15 cellular contexts compared by ENCODE assay signal in genomic region chr10:132861116-132861691, GRCh38.
A peak's percentile ranks its signal among the peaks of the same experiment; 100 is the strongest.
DNase-seq lines count a peak whose midpoint lies in the region; ATAC-seq and TF ChIP-seq lines count a peak whose summit lies in the region.
"Had no signal": no experiment of that assay in that cellular context is flagged by ENCODE, and none has a peak within 500 bp of the region (broad histone marks: within the 10 kb centered on the region; RNA-seq: fewer than 3 reads in every experiment).

No MANE protein-coding gene starts in this region.

- no peak overlapping the region for H3K27ac Mint-ChIP-seq in activated CD8-positive, alpha-beta memory T cell treated with anti-CD3 and anti-CD28 coated beads, Interleukin-2, amount 10 ng/mL, durations not matched to agents 7 days and 5 days
- H3K27ac Mint-ChIP-seq in endodermal cell, result no peak overlapping the region
- H3K27ac Mint-ChIP-seq: activated T-helper 2 cell treated with anti-CD3 and anti-CD28 coated beads, Interferon-gamma antibody, Interleukin-2, Interleukin-4, amounts not matched to agents 10 μg/mL and 5 μg/mL and 100 μg/mL, durations not matched to agents 14 hours and 24 hours and 36 hours; B cell; HFFc6; neural progenitor cell had no signal

- no peaks in the 10 kb centered on the region for H3K36me3 Mint-ChIP-seq in activated CD8-positive, alpha-beta memory T cell treated with anti-CD3 and anti-CD28 coated beads, Interleukin-2, amount 10 ng/mL, durations not matched to agents 7 days and 5 days
- no peaks in the 10 kb centered on the region for H3K36me3 Mint-ChIP-seq in endodermal cell (ENCODE audit: low read depth)
- H3K36me3 Mint-ChIP-seq: neural progenitor cell had no signal

- H3K79me1 ChIP-seq in neuronal stem cell (ENCODE audit: low read depth, low read length), result no peaks in the 10 kb centered on the region

- no peak overlapping the region for H3K4me3 Mint-ChIP-seq in activated CD8-positive, alpha-beta memory T cell treated with anti-CD3 and anti-CD28 coated beads, Interleukin-2, amount 10 ng/mL, durations not matched to agents 7 days and 5 days
- no peak overlapping the region for H3K4me3 Mint-ChIP-seq in endodermal cell
- H3K4me3 Mint-ChIP-seq: B cell, HFFc6, neural progenitor cell had no signal

- H3K4me1 Mint-ChIP-seq in activated CD8-positive, alpha-beta memory T cell treated with anti-CD3 and anti-CD28 coated beads, Interleukin-2, amount 10 ng/mL, durations not matched to agents 7 days and 5 days, result no peaks in the 10 kb centered on the region
- no peaks in the 10 kb centered on the region for H3K4me1 Mint-ChIP-seq in endodermal cell

- TF ChIP-seq CTCF in endodermal cell (conservative IDR thresholded peaks at IDR 0.05), result no peak

- H2BK15ac ChIP-seq in neuronal stem cell (ENCODE audit: low read length), result peak overlapping the region; percentile 81

- peak overlapping the region; percentile 22 for H2BK12ac ChIP-seq in neuronal stem cell (ENCODE audit: low read length)

- no peak overlapping the region for H4K8ac ChIP-seq in neuronal stem cell (ENCODE audit: low read depth, low read length)

- CTCF ChIA-PET in activated CD8-positive, alpha-beta memory T cell treated with anti-CD3 and anti-CD28 coated beads, Interleukin-2, amount 10 ng/mL, durations not matched to agents 7 days and 5 days (lab: Charles Lee), result no interaction called here

- no peak overlapping the region for H3K27ac ChIP-seq in BLaER1 treated with 17β-estradiol and CSF1 and Interleukin-3, amounts not matched to agents 10 nM and 100 nM
- H3K27ac ChIP-seq in endodermal cell (ENCODE audit: low read depth, low read length) (no peak overlapping the region), neuronal stem cell (replicated peaks; ENCODE audit: low read length) (no peak overlapping the region)
- H3K27ac ChIP-seq: neural progenitor cell had no signal

- H3K23ac ChIP-seq in neuronal stem cell (ENCODE audit: low read depth, low read length, poor library complexity), result no peak overlapping the region

- H3K9me3 Mint-ChIP-seq in activated CD8-positive, alpha-beta memory T cell treated with anti-CD3 and anti-CD28 coated beads, Interleukin-2, amount 10 ng/mL, durations not matched to agents 7 days and 5 days (ENCODE audit: low read depth), result no peaks in the 10 kb centered on the region
- peaks cover 2% of the 10 kb centered on the region for H3K9me3 Mint-ChIP-seq in endodermal cell
- H3K9me3 Mint-ChIP-seq: activated T-helper 2 cell treated with anti-CD3 and anti-CD28 coated beads, Interferon-gamma antibody, Interleukin-2, Interleukin-4, amounts not matched to agents 10 μg/mL and 5 μg/mL and 100 μg/mL, durations not matched to agents 14 hours and 24 hours and 36 hours; HFFc6 had no signal

- peak overlapping the region; percentile 81 for H2BK120ac ChIP-seq in neuronal stem cell (ENCODE audit: low read depth, low read length)

- H3K4ac ChIP-seq in neuronal stem cell (ENCODE audit: low read length), result peak overlapping the region; percentile 66

- no peak overlapping the region for H3K4me3 ChIP-seq in BLaER1 treated with 17β-estradiol and CSF1 and Interleukin-3, amounts not matched to agents 10 nM and 100 nM
- H3K4me3 ChIP-seq in endodermal cell (ENCODE audit: low read length), result no peak overlapping the region
- H3K4me3 ChIP-seq in neuronal stem cell (ENCODE audit: low read length in 2 of 2), result peak overlapping the region in 1 of 2 donors; percentile 50
- H3K4me3 ChIP-seq: neural progenitor cell had no signal

- H2AK5ac ChIP-seq in neuronal stem cell (ENCODE audit: low read depth, low read length), result peak overlapping the region; percentile 99

- peaks cover 20 to 78% (median 62%) of the 10 kb centered on the region in 10 experiments; a peak in 19 of 20 replicates for H3K4me1 ChIP-seq in BLaER1 treated with 17β-estradiol and CSF1 and Interleukin-3, amounts not matched to agents 10 nM and 100 nM
- H3K4me1 ChIP-seq in endodermal cell (ENCODE audit: control insufficient read depth, insufficient read depth, low read length), result no peaks in the 10 kb centered on the region
- H3K4me1 ChIP-seq in neuronal stem cell (ENCODE audit: control insufficient read depth in 2 of 2, insufficient read depth in 1 of 2, low read depth in 1 of 2, low read length in 2 of 2), result peaks cover 12% of the 10 kb centered on the region in 2 donors
- H3K4me1 ChIP-seq: neural progenitor cell had no signal

- peak overlapping the region in 8 of 11 experiments; percentile 62 to 98 (median 86); a peak in 16 of 22 replicates for H3K4me2 ChIP-seq in BLaER1 treated with 17β-estradiol and CSF1 and Interleukin-3, amounts not matched to agents 10 nM and 100 nM
- peak overlapping the region; percentile 12 for H3K4me2 ChIP-seq in neuronal stem cell (ENCODE audit: insufficient read depth, low read length, poor library complexity, severe bottlenecking)
- H3K4me2 ChIP-seq: neural progenitor cell had no signal

- H3K9me3 ChIP-seq in BLaER1 treated with 17β-estradiol and CSF1 and Interleukin-3, amounts not matched to agents 10 nM and 100 nM (replicated peaks in 1 of 11), result peaks cover 0 to 12% (median 0%) of the 10 kb centered on the region in 11 experiments; a peak in 3 of 22 replicates
- H3K9me3 ChIP-seq in endodermal cell (ENCODE audit: control insufficient read depth, low read length), result no peaks in the 10 kb centered on the region
- H3K9me3 ChIP-seq in neuronal stem cell (replicated peaks in 1 of 2; ENCODE audit: control insufficient read depth in 2 of 2, insufficient read depth in 1 of 2, low read depth in 1 of 2, low read length in 2 of 2), result no peaks in the 10 kb centered on the region

- peaks cover 2% of the 10 kb centered on the region for H3K27me3 Mint-ChIP-seq in activated CD8-positive, alpha-beta memory T cell treated with anti-CD3 and anti-CD28 coated beads, Interleukin-2, amount 10 ng/mL, durations not matched to agents 7 days and 5 days
- no peaks in the 10 kb centered on the region for H3K27me3 Mint-ChIP-seq in endodermal cell (ENCODE audit: insufficient read depth)

- no peak overlapping the region for H3K14ac ChIP-seq in neuronal stem cell (ENCODE audit: low read length)

- H3K18ac ChIP-seq in neuronal stem cell (ENCODE audit: low read length), result peak overlapping the region; percentile 94

- H4K91ac ChIP-seq in neuronal stem cell (ENCODE audit: low read depth, low read length, poor library complexity), result no peak overlapping the region

- H3K27me3 ChIP-seq in BLaER1 treated with 17β-estradiol and CSF1 and Interleukin-3, amounts not matched to agents 10 nM and 100 nM, result peaks cover 0 to 10% (median 0%) of the 10 kb centered on the region in 11 experiments; a peak in 2 of 22 replicates
- H3K27me3 ChIP-seq in endodermal cell (ENCODE audit: control insufficient read depth, insufficient read depth, low read length, poor library complexity, severe bottlenecking) (no peaks in the 10 kb centered on the region), neuronal stem cell (ENCODE audit: control insufficient read depth in 3 of 3, insufficient read depth in 3 of 3, low read depth in 1 of 3, low read length in 3 of 3) (peaks cover 0 to 19% (median 0%) of the 10 kb centered on the region in 3 experiments)
- H3K27me3 ChIP-seq: neural progenitor cell had no signal

- DNase-seq in activated CD8-positive, alpha-beta memory T cell treated with anti-CD3 and anti-CD28 coated beads, Interleukin-2, amount 50 U/mL, for 4 hours, result peak; percentile 5
- no peak for DNase-seq in activated CD8-positive, alpha-beta memory T cell treated with anti-CD3 and anti-CD28 coated beads, Interleukin-2, amount 10 ng/mL, durations not matched to agents 7 days and 5 days
- DNase-seq in endodermal cell, result peak; percentile 43
- DNase-seq in neuronal stem cell (ENCODE audit: low spot score), result no peak
- DNase-seq in stimulated activated CD4-positive, alpha-beta T cell treated with anti-CD3 and anti-CD28 coated beads, Interleukin-4, amount 100 ng/mL, for 1 hour, result no peak
- DNase-seq in kidney glomerular epithelial cell (lab: John Stamatoyannopoulos, UW), result no peak
- DNase-seq: HFFc6, IMR-90, NCI-H1436 treated with DMSO at 0.1 percent for 48 hours, NCI-H524 had no signal

- H4K20me1 ChIP-seq in BLaER1 treated with 17β-estradiol and CSF1 and Interleukin-3, amounts not matched to agents 10 nM and 100 nM, result peaks cover 0 to 18% (median 0%) of the 10 kb centered on the region in 11 experiments; a peak in 5 of 22 replicates

- H2BK5ac ChIP-seq in neuronal stem cell (ENCODE audit: low read length), result no peak overlapping the region

- no peak for ATAC-seq in activated CD8-positive, alpha-beta memory T cell treated with anti-CD3 and anti-CD28 coated beads, Interleukin-2, amount 10 ng/mL, durations not matched to agents 7 days and 5 days
- ATAC-seq in GM19324 (IDR thresholded peaks at IDR 0.05; ENCODE audit: low FRiP score, unreplicated experiment), result no peak

- no peak overlapping the region for H2AFZ ChIP-seq in neuronal stem cell (ENCODE audit: low read length)
- H2AFZ ChIP-seq: neural progenitor cell had no signal

- no peaks in the 10 kb centered on the region for H3K36me3 ChIP-seq in BLaER1 treated with 17β-estradiol and CSF1 and Interleukin-3, amounts not matched to agents 10 nM and 100 nM
- no peaks in the 10 kb centered on the region for H3K36me3 ChIP-seq in endodermal cell (ENCODE audit: control insufficient read depth, insufficient read depth, low read length)
- no peaks in the 10 kb centered on the region for H3K36me3 ChIP-seq in neuronal stem cell (replicated peaks in 1 of 2; ENCODE audit: control insufficient read depth in 2 of 2, insufficient read depth in 2 of 2, low read length in 2 of 2)
- H3K36me3 ChIP-seq: neural progenitor cell had no signal

- no peak overlapping the region; a peak in 1 of 22 replicates for H3K9ac ChIP-seq in BLaER1 treated with 17β-estradiol and CSF1 and Interleukin-3, amounts not matched to agents 10 nM and 100 nM
- H3K9ac ChIP-seq in endodermal cell (ENCODE audit: extremely low read depth, low read length, poor library complexity, severe bottlenecking), result no peak overlapping the region
- H3K9ac ChIP-seq in neuronal stem cell (ENCODE audit: low read depth, low read length, poor library complexity), result no peak overlapping the region
- H3K9ac ChIP-seq: neural progenitor cell had no signal

- WGBS in endodermal cell (ENCODE audit: insufficient coverage in 1 of 2, insufficient read length in 1 of 2), 2 experiments, result 93 to 95% methylated on average over 8 to 22 of the region's 22 CpGs
- no CpG with 5 or more reads among the region's 22 CpGs for WGBS in neuronal stem cell (ENCODE audit: extremely low coverage in 2 of 2, insufficient read length in 2 of 2, insufficient replicate concordance in 1 of 2), 2 donors

Comparison
In these comparisons a context has a peak if more than half of its experiments do, and no peak if none do; other contexts are left out.
1. DNase-seq: peak in activated CD8-positive, alpha-beta memory T cell treated with anti-CD3 and anti-CD28 coated beads, Interleukin-2, amount 50 U/mL, for 4 hours (single experiment) and endodermal cell (single experiment); none in activated CD8-positive, alpha-beta memory T cell treated with anti-CD3 and anti-CD28 coated beads, Interleukin-2, amount 10 ng/mL, durations not matched to agents 7 days and 5 days (single experiment), neuronal stem cell (single experiment), stimulated activated CD4-positive, alpha-beta T cell treated with anti-CD3 and anti-CD28 coated beads, Interleukin-4, amount 100 ng/mL, for 1 hour (single experiment) and kidney glomerular epithelial cell (single experiment).